ENCODE assay signal across 21 cellular contexts in the genomic region with DNA sequence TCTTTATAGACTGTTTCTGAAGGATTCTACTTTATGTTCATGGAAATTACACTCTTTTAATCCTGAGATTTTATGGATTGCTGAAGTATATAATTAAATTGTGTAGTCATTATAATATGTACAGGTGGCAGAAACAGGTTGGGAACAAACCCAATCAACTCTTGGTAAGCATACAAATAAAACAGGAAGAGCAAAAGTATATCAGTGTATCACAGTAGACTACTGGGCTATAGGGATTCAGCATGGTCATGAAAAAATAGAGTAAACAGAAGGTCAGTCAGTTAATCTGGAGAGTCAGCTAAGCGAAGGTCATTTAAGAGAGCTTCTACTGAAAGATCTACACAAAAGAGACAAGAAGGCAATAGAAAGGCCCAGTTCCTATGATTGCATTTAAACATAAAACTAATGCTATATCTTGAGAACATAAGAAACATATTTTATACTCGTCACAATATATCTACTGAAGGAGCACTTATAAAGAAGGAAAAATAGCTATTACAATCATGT.
"Had no signal": no experiment of that assay in that cellular context is flagged by ENCODE, and none has a peak within 500 bp of the region (broad histone marks: within the 10 kb centered on the region; RNA-seq: fewer than 3 reads in every experiment).

No MANE protein-coding gene starts in this region.

- DNase-seq: activated CD4-positive, alpha-beta T cell treated with anti-CD3 and anti-CD28 coated beads, Interleukin-2, amount 50 U/mL, for 1 hour; activated CD4-positive, CD25-positive, alpha-beta regulatory T cell treated with anti-CD3 and anti-CD28 coated beads, Interleukin-2, amount 50 U/mL, for 72 hours; activated T-cell treated with anti-CD3 and anti-CD28 coated beads, Interleukin-2, amount 50 U/mL, for 1 hour; adrenal gland; cortex of kidney; left lung; natural killer cell; ovary; spleen; stimulated activated CD4-positive, alpha-beta T cell treated with anti-CD3 and anti-CD28 coated beads, Interleukin-4, amount 100 ng/mL, for 1 hour; stimulated activated naive CD4-positive, alpha-beta T cell; T-cell; upper lobe of left lung; WERI-Rb-1 had no signal

- H3K27me3 ChIP-seq: adrenal gland, left lung, ovary, spleen, upper lobe of left lung had no signal

- H3K27ac Mint-ChIP-seq: activated naive CD8-positive, alpha-beta T cell; activated T-helper 17 cell treated with anti-CD3 and anti-CD28 coated beads, Interleukin-2, amount 50 U/mL, for 72 hours; mesothelial cell of epicardium; natural killer cell; T-cell; T-helper 2 cell treated with Interferon-gamma antibody and Interleukin-4, amounts not matched to agents 5 μg/mL and 100 μg/mL, for 36 hours had no signal

- H3K4me3 ChIP-seq: adrenal gland, left lung, lung, ovary, prostate gland, spleen, thoracic aorta, upper lobe of left lung had no signal

- H3K4me1 ChIP-seq: prostate gland had no signal

- H3K4me1 Mint-ChIP-seq: activated T-helper 17 cell treated with anti-CD3 and anti-CD28 coated beads, Interleukin-2, amount 50 U/mL, for 72 hours; T-cell had no signal

- H3K36me3 ChIP-seq: adrenal gland, left lung, ovary, prostate gland, spleen, thoracic aorta, upper lobe of left lung, WERI-Rb-1 had no signal

- H3K4me3 Mint-ChIP-seq: activated naive CD8-positive, alpha-beta T cell; activated T-helper 17 cell treated with anti-CD3 and anti-CD28 coated beads, Interleukin-2, amount 50 U/mL, for 72 hours; mesothelial cell of epicardium; natural killer cell; T-cell; T-helper 2 cell treated with Interferon-gamma antibody and Interleukin-4, amounts not matched to agents 5 μg/mL and 100 μg/mL, for 36 hours had no signal

- H3K27ac ChIP-seq: left lung, ovary, prostate gland, spleen, WERI-Rb-1 had no signal

- H3K9me3 ChIP-seq: ovary, prostate gland had no signal

- H3K36me3 Mint-ChIP-seq: activated naive CD8-positive, alpha-beta T cell; T-cell had no signal
